In genomic region chr4:2126309-2127043, GRCh38 we compare ENCODE assay signal across 20 cellular contexts.
"Had no signal": no experiment of that assay in that cellular context is flagged by ENCODE, and none has a peak within 500 bp of the region (broad histone marks: within the 10 kb centered on the region; RNA-seq: fewer than 3 reads in every experiment).

No MANE protein-coding gene starts in this region.

- H3K4me3 ChIP-seq: esophagus squamous epithelium, gastroesophageal sphincter, left ventricle myocardium inferior, lower lobe of right lung, pancreas, suprapubic skin, tibial artery, upper lobe of left lung, vagina had no signal

- H3K36me3 ChIP-seq: esophagus squamous epithelium, left ventricle myocardium inferior, lower lobe of right lung, pancreas, suprapubic skin, tibial artery, upper lobe of left lung, vagina had no signal

- H3K27ac ChIP-seq: esophagus squamous epithelium, gastroesophageal sphincter, left ventricle myocardium inferior, lower lobe of right lung, pancreas, suprapubic skin, tibial artery, upper lobe of left lung, vagina had no signal

- DNase-seq: dermis blood vessel endothelial cell; esophagus squamous epithelium; foreskin fibroblast; immature natural killer cell; kidney; left cardiac atrium; left ventricle myocardium inferior; lower lobe of right lung; natural killer cell; nucleus accumbens; right cardiac atrium; small intestine; stimulated activated CD4-positive, alpha-beta T cell treated with anti-CD3 and anti-CD28 coated beads, Interleukin-12 subunit alpha, Interleukin-12 subunit beta, amount 100 ng/mL, for 4 hours; stimulated activated naive CD8-positive, alpha-beta T cell treated with anti-CD3 and anti-CD28 coated beads, Interleukin-15, Interleukin-2, amounts not matched to agents 100 U/mL and 50 U/mL, for 24 hours; tibial artery; upper lobe of left lung had no signal

- H3K27me3 ChIP-seq: esophagus squamous epithelium, gastroesophageal sphincter, pancreas, suprapubic skin, tibial artery, upper lobe of left lung, vagina had no signal

- ATAC-seq: gastroesophageal sphincter; left cardiac atrium; natural killer cell; pancreas; right cardiac atrium; stimulated activated naive CD8-positive, alpha-beta T cell treated with anti-CD3 and anti-CD28 coated beads, Interleukin-15, Interleukin-2, amounts not matched to agents 100 U/mL and 50 U/mL, for 24 hours had no signal

- H3K9me3 ChIP-seq: pancreas, suprapubic skin, vagina had no signal

- H3K4me1 ChIP-seq: esophagus squamous epithelium, gastroesophageal sphincter, left ventricle myocardium inferior, lower lobe of right lung, pancreas, suprapubic skin, tibial artery, upper lobe of left lung, vagina had no signal
